Comparison of ENCODE assay signal across 12 cellular contexts in genomic region chr6:163820745-163821456, GRCh38.
"Had no signal": no experiment of that assay in that cellular context is flagged by ENCODE, and none has a peak within 500 bp of the region (broad histone marks: within the 10 kb centered on the region; RNA-seq: fewer than 3 reads in every experiment).

No MANE protein-coding gene starts in this region.

- H3K9me3 ChIP-seq: neutrophil, right lobe of liver, transverse colon had no signal

- H3K4me3 ChIP-seq: hepatocyte, right lobe of liver, transverse colon had no signal

- H3K9me3 Mint-ChIP-seq: activated CD4-positive, alpha-beta T cell treated with anti-CD3 and anti-CD28 coated beads, Interleukin-2, amount 10 ng/mL, durations not matched to agents 7 days and 5 days; activated naive CD4-positive, alpha-beta T cell treated with anti-CD3 and anti-CD28 coated beads, Interleukin-2, amount 50 U/mL, for 24 hours had no signal

- H3K4me3 Mint-ChIP-seq: activated B cell treated with CpG ODN at 0.5 μM for 24 hours; activated CD4-positive, alpha-beta T cell treated with anti-CD3 and anti-CD28 coated beads, Interleukin-2, amount 10 ng/mL, durations not matched to agents 7 days and 5 days; activated naive CD4-positive, alpha-beta T cell treated with anti-CD3 and anti-CD28 coated beads, Interleukin-2, amount 50 U/mL, for 24 hours; stimulated activated naive B cell treated with anti-CD40 and anti-IgM and Interleukin-4, amounts not matched to agents 10 μg/mL and 1 μg/mL and 100 μg/mL, for 72 hours had no signal

- H3K27me3 ChIP-seq: hepatocyte, neutrophil, right lobe of liver, transverse colon had no signal

- ATAC-seq: right lobe of liver; stimulated activated naive B cell treated with anti-CD40 and anti-IgM and Interleukin-4, amounts not matched to agents 10 μg/mL and 1 μg/mL and 100 μg/mL, for 72 hours had no signal

- H3K36me3 ChIP-seq: neutrophil, right lobe of liver, transverse colon had no signal

- H3K4me1 Mint-ChIP-seq: activated CD4-positive, alpha-beta T cell treated with anti-CD3 and anti-CD28 coated beads, Interleukin-2, amount 10 ng/mL, durations not matched to agents 7 days and 5 days; activated naive CD4-positive, alpha-beta T cell treated with anti-CD3 and anti-CD28 coated beads, Interleukin-2, amount 50 U/mL, for 24 hours had no signal

- H3K27ac Mint-ChIP-seq: activated B cell treated with CpG ODN at 0.5 μM for 24 hours; activated CD4-positive, alpha-beta T cell treated with anti-CD3 and anti-CD28 coated beads, Interleukin-2, amount 10 ng/mL, durations not matched to agents 7 days and 5 days; activated naive CD4-positive, alpha-beta T cell treated with anti-CD3 and anti-CD28 coated beads, Interleukin-2, amount 50 U/mL, for 24 hours; stimulated activated naive B cell treated with anti-CD40 and anti-IgM and Interleukin-4, amounts not matched to agents 10 μg/mL and 1 μg/mL and 100 μg/mL, for 72 hours had no signal

- H3K27me3 Mint-ChIP-seq: activated CD4-positive, alpha-beta T cell treated with anti-CD3 and anti-CD28 coated beads, Interleukin-2, amount 10 ng/mL, durations not matched to agents 7 days and 5 days had no signal

- DNase-seq: activated B cell treated with CpG ODN at 0.5 μM for 24 hours; activated CD4-positive, alpha-beta T cell treated with anti-CD3 and anti-CD28 coated beads, Interleukin-2, amount 10 ng/mL, durations not matched to agents 7 days and 5 days; foreskin melanocyte; kidney; right lobe of liver; stimulated activated CD4-positive, alpha-beta T cell treated with anti-CD3 and anti-CD28 coated beads, Interleukin-2, amount 100 ng/mL, for 24 hours; stimulated activated naive B cell treated with anti-CD40 and anti-IgM and Interleukin-4, amounts not matched to agents 10 μg/mL and 1 μg/mL and 100 μg/mL, for 72 hours; T-helper 2 cell; transverse colon had no signal

- H3K36me3 Mint-ChIP-seq: activated naive CD4-positive, alpha-beta T cell treated with anti-CD3 and anti-CD28 coated beads, Interleukin-2, amount 50 U/mL, for 24 hours; stimulated activated naive B cell treated with anti-CD40 and anti-IgM and Interleukin-4, amounts not matched to agents 10 μg/mL and 1 μg/mL and 100 μg/mL, for 72 hours had no signal
